Comparison of ENCODE assay signal across 1 cellular context in genomic region chr19:45767881-45768643, GRCh38.
TF ChIP-seq lines count a peak whose summit lies in the region.

No MANE protein-coding gene starts in this region.

TF ChIP-seq in HepG2, 621 proteins besides CTCF, POLR2A, EP300 and RAD21 (continued from another document and continues in another):
- TF ChIP-seq KDM5A (IDR thresholded peaks at IDR 0.05; ENCODE audit: borderline replicate concordance, low read length), result no peak
- no peak for TF ChIP-seq GATAD2A (CRISPR knock-in tag; IDR thresholded peaks at IDR 0.05)
- peak; percentile 46; the same call in 1 of the 2 replicates for TF ChIP-seq ZNF564 (CRISPR knock-in tag; IDR thresholded peaks at IDR 0.05)
- TF ChIP-seq ZNF407 (CRISPR knock-in tag; IDR thresholded peaks at IDR 0.05; ENCODE audit: not compliant biosample characterization), result peak; percentile 89
- TF ChIP-seq ZNF773 (CRISPR knock-in tag; IDR thresholded peaks at IDR 0.05; ENCODE audit: borderline replicate concordance), result no peak
- TF ChIP-seq ZNF713 (CRISPR knock-in tag; IDR thresholded peaks at IDR 0.05), result 0 out of 2 replicates have a peak, but pooled peaks have one; percentile 90
- no peak for TF ChIP-seq ZSCAN29 (CRISPR knock-in tag; conservative IDR thresholded peaks at IDR 0.05)
- no peak for TF ChIP-seq CCAR2 (optimal IDR thresholded peaks at IDR 0.05; ENCODE audit: low read depth, low read length)
- TF ChIP-seq MTERF4 (CRISPR knock-in tag; IDR thresholded peaks at IDR 0.05), result peak; percentile 73; the same call in 1 of the 2 replicates
- no peak for TF ChIP-seq TRAFD1 (CRISPR knock-in tag; IDR thresholded peaks at IDR 0.05; ENCODE audit: borderline replicate concordance)
- 0 out of 2 replicates have a peak, but pooled peaks have one; percentile 3 for TF ChIP-seq HNF4A (CRISPR knock-in tag; IDR thresholded peaks at IDR 0.05)
- TF ChIP-seq KDM5B (CRISPR knock-in tag; IDR thresholded peaks at IDR 0.05; ENCODE audit: borderline replicate concordance), result 0 out of 2 replicates have a peak, but pooled peaks have one; percentile 45
- TF ChIP-seq GTF3A (CRISPR knock-in tag; conservative IDR thresholded peaks at IDR 0.05), result no peak
- 0 out of 2 replicates have a peak, but pooled peaks have one; percentile 42 for TF ChIP-seq RNF219 (CRISPR knock-in tag; IDR thresholded peaks at IDR 0.05)
- no peak for TF ChIP-seq PBX3 (CRISPR knock-in tag; IDR thresholded peaks at IDR 0.05; ENCODE audit: borderline replicate concordance)
- TF ChIP-seq DNMT3B (CRISPR knock-in tag; conservative IDR thresholded peaks at IDR 0.05), result no peak
- no peak for TF ChIP-seq CERS6 (CRISPR knock-in tag; IDR thresholded peaks at IDR 0.05)
- TF ChIP-seq SRSF1 (optimal IDR thresholded peaks at IDR 0.05; ENCODE audit: low read depth, low read length), result peak; percentile 32
- TF ChIP-seq POGK (CRISPR knock-in tag; conservative IDR thresholded peaks at IDR 0.05), result peak; percentile 75
- TF ChIP-seq ZNF7 (CRISPR knock-in tag; IDR thresholded peaks at IDR 0.05), result no peak
- TF ChIP-seq PCBP2 (optimal IDR thresholded peaks at IDR 0.05; ENCODE audit: low read depth, low read length, poor library complexity, severe bottlenecking), result no peak
- 0 out of 2 replicates have a peak, but pooled peaks have one; percentile 1 for TF ChIP-seq SIN3A (IDR thresholded peaks at IDR 0.05; ENCODE audit: borderline replicate concordance, low read depth, low read length)
- 0 out of 2 replicates have a peak, but pooled peaks have one; percentile 33 for TF ChIP-seq ZSCAN30 (CRISPR knock-in tag; IDR thresholded peaks at IDR 0.05)
- no peak for TF ChIP-seq MNT (IDR thresholded peaks at IDR 0.05)
- peak; percentile 48; the same call in 1 of the 2 replicates for TF ChIP-seq IRX3 (CRISPR knock-in tag; IDR thresholded peaks at IDR 0.05; ENCODE audit: borderline replicate concordance, low read depth)
- TF ChIP-seq TFE3 (CRISPR knock-in tag; IDR thresholded peaks at IDR 0.05), result no peak
- no peak for TF ChIP-seq TEAD3 (CRISPR knock-in tag; optimal IDR thresholded peaks at IDR 0.05; ENCODE audit: borderline replicate concordance)
- no peak for TF ChIP-seq ZNF557 (CRISPR knock-in tag; IDR thresholded peaks at IDR 0.05)
